In the genomic region with DNA sequence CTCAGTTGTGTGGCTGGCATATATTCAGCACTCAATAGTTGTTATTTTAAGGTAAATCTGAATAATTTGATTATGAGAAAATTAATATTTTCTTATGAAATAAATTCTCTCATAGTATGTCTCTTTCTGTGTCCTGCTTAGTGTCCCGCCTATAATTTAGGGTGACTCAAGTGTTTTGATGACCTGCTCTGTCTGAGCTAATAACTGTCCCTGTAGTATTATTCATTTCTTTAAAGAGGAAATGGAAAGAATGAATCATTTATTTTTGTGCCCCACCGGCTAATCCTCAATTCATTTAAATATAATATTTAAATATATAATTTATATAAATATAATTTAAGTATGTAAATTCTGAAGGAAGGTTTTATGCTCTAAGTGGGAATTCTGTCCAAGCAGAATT, we compare ENCODE assay signal across 34 cellular contexts.
"Had no signal": no experiment of that assay in that cellular context is flagged by ENCODE, and none has a peak within 500 bp of the region (broad histone marks: within the 10 kb centered on the region; RNA-seq: fewer than 3 reads in every experiment).

No MANE protein-coding gene starts in this region.

- H3K4me1 ChIP-seq: prostate gland had no signal

- DNase-seq: activated CD4-positive, alpha-beta T cell treated with anti-CD3 and anti-CD28 coated beads for 4 hours; activated CD4-positive, alpha-beta T cell treated with anti-CD3 and anti-CD28 coated beads, Interleukin-2, amount 50 U/mL, for 4 hours; activated naive CD4-positive, alpha-beta T cell; activated T-cell treated with anti-CD3 and anti-CD28 coated beads for 4 hours; activated T-cell treated with anti-CD3 and anti-CD28 coated beads, Interleukin-2, amount 50 U/mL, for 72 hours; adrenal gland; aorta; body of pancreas; cortex of kidney; islet precursor cell; left cardiac atrium; left ventricle myocardium superior; mammary epithelial cell; naive B cell; nephron progenitor cell; pancreas; retina; stimulated activated CD4-positive, alpha-beta T cell treated with anti-CD3 and anti-CD28 coated beads, Interleukin-15, amount 100 ng/mL, for 24 hours; stimulated activated CD4-positive, alpha-beta T cell treated with anti-CD3 and anti-CD28 coated beads, Interleukin-2, amount 100 ng/mL, for 24 hours; stimulated activated naive CD4-positive, alpha-beta T cell; T-helper 1 cell had no signal

- H3K27ac Mint-ChIP-seq: activated naive CD8-positive, alpha-beta T cell; activated T-cell treated with anti-CD3 and anti-CD28 coated beads, Interleukin-2, amount 50 U/mL, for 72 hours; mesothelial cell of epicardium; naive B cell; nephron progenitor cell; T-helper 2 cell treated with Interferon-gamma antibody and Interleukin-4, amounts not matched to agents 5 μg/mL and 100 μg/mL, for 36 hours had no signal

- H3K4me3 ChIP-seq: adrenal gland, body of pancreas, cardiac muscle cell, gastroesophageal sphincter, hepatocyte, pancreas, prostate gland, suprapubic skin, tibial nerve had no signal

- H3K9me3 Mint-ChIP-seq: activated T-cell treated with anti-CD3 and anti-CD28 coated beads, Interleukin-2, amount 50 U/mL, for 72 hours; mesothelial cell of epicardium; nephron progenitor cell; T-helper 2 cell treated with Interferon-gamma antibody and Interleukin-4, amounts not matched to agents 5 μg/mL and 100 μg/mL, for 36 hours had no signal

- FAIRE-seq: pancreas had no signal

- H3K36me3 Mint-ChIP-seq: mesothelial cell of epicardium had no signal

- H3K27ac ChIP-seq: adrenal gland, body of pancreas, cardiac muscle cell, epithelial cell of prostate, gastroesophageal sphincter, hepatocyte, neutrophil, pancreas, prostate gland, suprapubic skin, tibial nerve, VCaP had no signal

- H3K27me3 ChIP-seq: adrenal gland, body of pancreas, gastroesophageal sphincter, hepatocyte, pancreas, suprapubic skin, tibial nerve had no signal

- H3K4me3 Mint-ChIP-seq: activated naive CD8-positive, alpha-beta T cell; activated T-cell treated with anti-CD3 and anti-CD28 coated beads, Interleukin-2, amount 50 U/mL, for 72 hours; mesothelial cell of epicardium; naive B cell; nephron progenitor cell; T-helper 2 cell treated with Interferon-gamma antibody and Interleukin-4, amounts not matched to agents 5 μg/mL and 100 μg/mL, for 36 hours had no signal

- ATAC-seq: activated T-cell treated with anti-CD3 and anti-CD28 coated beads, Interleukin-2, amount 50 U/mL, for 72 hours; body of pancreas; gastroesophageal sphincter; left cardiac atrium; left ventricle myocardium superior; pancreas; sciatic nerve had no signal

- H2AFZ ChIP-seq: hepatocyte had no signal

- H3K9me3 ChIP-seq: adrenal gland, body of pancreas, gastroesophageal sphincter, neutrophil, pancreas, prostate gland, suprapubic skin, tibial nerve had no signal

- H3K36me3 ChIP-seq: adrenal gland, cardiac muscle cell, gastroesophageal sphincter, neutrophil, pancreas, prostate gland, suprapubic skin, tibial nerve had no signal
